ENCODE assay signal across 2 cellular contexts in the genomic region with DNA sequence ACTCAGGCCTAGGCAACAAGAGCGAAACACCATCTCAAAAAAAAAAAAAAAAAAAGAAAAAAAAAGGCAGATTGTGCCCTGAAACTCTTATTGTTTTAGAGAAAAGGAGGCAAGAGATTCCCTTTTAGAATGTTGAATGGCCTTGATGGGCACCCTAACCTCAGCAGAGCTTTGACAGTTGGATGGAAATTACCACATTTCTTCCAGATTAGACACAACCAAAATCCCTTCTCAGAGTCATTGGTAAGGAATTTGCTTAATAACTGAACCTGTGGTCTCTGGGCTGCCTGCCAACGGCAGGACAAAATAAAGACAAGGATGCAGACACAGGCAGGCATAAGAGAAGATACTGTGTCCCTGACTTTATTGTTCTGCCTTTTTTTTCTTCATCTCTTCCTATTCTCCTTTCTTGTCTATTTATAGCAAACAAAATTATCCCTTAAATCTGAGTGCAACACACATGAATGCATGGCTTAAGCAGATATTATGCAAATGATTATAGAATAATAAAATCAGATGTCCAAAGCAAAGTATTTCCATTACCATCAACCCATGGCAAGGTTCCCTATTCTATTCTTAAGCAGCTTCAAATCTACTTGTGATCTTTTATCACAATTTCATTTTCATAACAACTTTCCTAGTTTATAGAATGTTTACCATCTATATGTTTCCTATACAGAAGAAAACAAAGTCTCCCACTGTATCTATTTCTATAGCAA.
A peak's percentile ranks its signal among the peaks of the same experiment; 100 is the strongest.
TF ChIP-seq lines count a peak whose summit lies in the region.

No MANE protein-coding gene starts in this region.

TF ChIP-seq in HepG2, 621 proteins besides CTCF, POLR2A, EP300 and RAD21 (continued from another document):
- TF ChIP-seq KDM3A (CRISPR knock-in tag; IDR thresholded peaks at IDR 0.05; ENCODE audit: low read depth) (no peak), ZNF160 (CRISPR knock-in tag; IDR thresholded peaks at IDR 0.05) (no peak), THAP9 (CRISPR knock-in tag; IDR thresholded peaks at IDR 0.05; ENCODE audit: borderline replicate concordance) (no peak), FOSL2 (CRISPR knock-in tag; IDR thresholded peaks at IDR 0.05) (0 out of 2 replicates have a peak, but pooled peaks have one; percentile 22)
- TF ChIP-seq, protein P1, sequence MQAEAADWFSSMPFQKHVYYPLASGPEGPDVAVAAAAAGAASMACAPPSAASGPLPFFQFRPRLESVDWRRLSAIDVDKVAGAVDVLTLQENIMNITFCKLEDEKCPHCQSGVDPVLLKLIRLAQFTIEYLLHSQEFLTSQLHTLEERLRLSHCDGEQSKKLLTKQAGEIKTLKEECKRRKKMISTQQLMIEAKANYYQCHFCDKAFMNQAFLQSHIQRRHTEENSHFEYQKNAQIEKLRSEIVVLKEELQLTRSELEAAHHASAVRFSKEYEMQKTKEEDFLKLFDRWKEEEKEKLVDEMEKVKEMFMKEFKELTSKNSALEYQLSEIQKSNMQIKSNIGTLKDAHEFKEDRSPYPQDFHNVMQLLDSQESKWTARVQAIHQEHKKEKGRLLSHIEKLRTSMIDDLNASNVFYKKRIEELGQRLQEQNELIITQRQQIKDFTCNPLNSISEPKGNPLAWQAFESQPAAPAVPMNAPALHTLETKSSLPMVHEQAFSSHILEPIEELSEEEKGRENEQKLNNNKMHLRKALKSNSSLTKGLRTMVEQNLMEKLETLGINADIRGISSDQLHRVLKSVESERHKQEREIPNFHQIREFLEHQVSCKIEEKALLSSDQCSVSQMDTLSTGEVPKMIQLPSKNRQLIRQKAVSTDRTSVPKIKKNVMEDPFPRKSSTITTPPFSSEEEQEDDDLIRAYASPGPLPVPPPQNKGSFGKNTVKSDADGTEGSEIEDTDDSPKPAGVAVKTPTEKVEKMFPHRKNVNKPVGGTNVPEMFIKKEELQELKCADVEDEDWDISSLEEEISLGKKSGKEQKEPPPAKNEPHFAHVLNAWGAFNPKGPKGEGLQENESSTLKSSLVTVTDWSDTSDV (CRISPR knock-in tag; IDR thresholded peaks at IDR 0.05) = no peak
- TF ChIP-seq, protein P2, sequence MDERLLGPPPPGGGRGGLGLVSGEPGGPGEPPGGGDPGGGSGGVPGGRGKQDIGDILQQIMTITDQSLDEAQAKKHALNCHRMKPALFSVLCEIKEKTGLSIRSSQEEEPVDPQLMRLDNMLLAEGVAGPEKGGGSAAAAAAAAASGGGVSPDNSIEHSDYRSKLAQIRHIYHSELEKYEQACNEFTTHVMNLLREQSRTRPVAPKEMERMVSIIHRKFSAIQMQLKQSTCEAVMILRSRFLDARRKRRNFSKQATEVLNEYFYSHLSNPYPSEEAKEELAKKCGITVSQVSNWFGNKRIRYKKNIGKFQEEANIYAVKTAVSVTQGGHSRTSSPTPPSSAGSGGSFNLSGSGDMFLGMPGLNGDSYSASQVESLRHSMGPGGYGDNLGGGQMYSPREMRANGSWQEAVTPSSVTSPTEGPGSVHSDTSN (CRISPR knock-in tag; IDR thresholded peaks at IDR 0.05) = no peak

TF ChIP-seq in WTC11, 78 proteins besides CTCF, POLR2A, EP300 and RAD21 (continued from another document):
- TF ChIP-seq GTF2I (CRISPR knock-in tag; conservative IDR thresholded peaks at IDR 0.05) (no peak), IRF2 (CRISPR knock-in tag; IDR thresholded peaks at IDR 0.05; ENCODE audit: borderline replicate concordance, low read depth) (no peak), MLX (CRISPR knock-in tag; IDR thresholded peaks at IDR 0.05) (no peak), FOXK1 (CRISPR knock-in tag; IDR thresholded peaks at IDR 0.05) (no peak), ZBTB21 (CRISPR knock-in tag; IDR thresholded peaks at IDR 0.05; ENCODE audit: borderline replicate concordance) (no peak), ESRRA (CRISPR knock-in tag; IDR thresholded peaks at IDR 0.05; ENCODE audit: borderline replicate concordance) (no peak), ZNF425 (CRISPR knock-in tag; conservative IDR thresholded peaks at IDR 0.05) (no peak), SMAD3 (CRISPR knock-in tag; IDR thresholded peaks at IDR 0.05; ENCODE audit: borderline replicate concordance) (no peak), ETV6 (CRISPR knock-in tag; IDR thresholded peaks at IDR 0.05) (no peak), RORB (CRISPR knock-in tag; IDR thresholded peaks at IDR 0.05) (no peak), RELA (CRISPR knock-in tag; IDR thresholded peaks at IDR 0.05; ENCODE audit: borderline replicate concordance) (no peak), EMX1 (CRISPR knock-in tag; IDR thresholded peaks at IDR 0.05) (no peak), NR1H2 (CRISPR knock-in tag; IDR thresholded peaks at IDR 0.05) (no peak), PREB (CRISPR knock-in tag; IDR thresholded peaks at IDR 0.05; ENCODE audit: borderline replicate concordance) (no peak)
- TF ChIP-seq, protein P3, sequence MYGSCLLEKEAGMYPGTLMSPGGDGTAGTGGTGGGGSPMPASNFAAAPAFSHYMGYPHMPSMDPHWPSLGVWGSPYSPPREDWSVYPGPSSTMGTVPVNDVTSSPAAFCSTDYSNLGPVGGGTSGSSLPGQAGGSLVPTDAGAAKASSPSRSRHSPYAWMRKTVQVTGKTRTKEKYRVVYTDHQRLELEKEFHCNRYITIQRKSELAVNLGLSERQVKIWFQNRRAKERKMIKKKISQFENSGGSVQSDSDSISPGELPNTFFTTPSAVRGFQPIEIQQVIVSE (CRISPR knock-in tag; IDR thresholded peaks at IDR 0.05; ENCODE audit: borderline replicate concordance) = no peak
- TF ChIP-seq, protein P4, sequence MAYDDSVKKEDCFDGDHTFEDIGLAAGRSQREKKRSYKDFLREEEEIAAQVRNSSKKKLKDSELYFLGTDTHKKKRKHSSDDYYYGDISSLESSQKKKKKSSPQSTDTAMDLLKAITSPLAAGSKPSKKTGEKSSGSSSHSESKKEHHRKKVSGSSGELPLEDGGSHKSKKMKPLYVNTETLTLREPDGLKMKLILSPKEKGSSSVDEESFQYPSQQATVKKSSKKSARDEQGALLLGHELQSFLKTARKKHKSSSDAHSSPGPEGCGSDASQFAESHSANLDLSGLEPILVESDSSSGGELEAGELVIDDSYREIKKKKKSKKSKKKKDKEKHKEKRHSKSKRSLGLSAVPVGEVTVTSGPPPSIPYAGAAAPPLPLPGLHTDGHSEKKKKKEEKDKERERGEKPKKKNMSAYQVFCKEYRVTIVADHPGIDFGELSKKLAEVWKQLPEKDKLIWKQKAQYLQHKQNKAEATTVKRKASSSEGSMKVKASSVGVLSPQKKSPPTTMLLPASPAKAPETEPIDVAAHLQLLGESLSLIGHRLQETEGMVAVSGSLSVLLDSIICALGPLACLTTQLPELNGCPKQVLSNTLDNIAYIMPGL (CRISPR knock-in tag; IDR thresholded peaks at IDR 0.05) = no peak
- TF ChIP-seq, protein P5, sequence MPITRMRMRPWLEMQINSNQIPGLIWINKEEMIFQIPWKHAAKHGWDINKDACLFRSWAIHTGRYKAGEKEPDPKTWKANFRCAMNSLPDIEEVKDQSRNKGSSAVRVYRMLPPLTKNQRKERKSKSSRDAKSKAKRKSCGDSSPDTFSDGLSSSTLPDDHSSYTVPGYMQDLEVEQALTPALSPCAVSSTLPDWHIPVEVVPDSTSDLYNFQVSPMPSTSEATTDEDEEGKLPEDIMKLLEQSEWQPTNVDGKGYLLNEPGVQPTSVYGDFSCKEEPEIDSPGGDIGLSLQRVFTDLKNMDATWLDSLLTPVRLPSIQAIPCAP (CRISPR knock-in tag; IDR thresholded peaks at IDR 0.05) = no peak
